18 cellular contexts compared by ENCODE assay signal in genomic region chr14:82776958-82777357, GRCh38.
"Had no signal": no experiment of that assay in that cellular context is flagged by ENCODE, and none has a peak within 500 bp of the region (broad histone marks: within the 10 kb centered on the region; RNA-seq: fewer than 3 reads in every experiment).

No MANE protein-coding gene starts in this region.

- H3K27ac ChIP-seq: SJCRH30 had no signal

- H3K4me3 ChIP-seq: MG63, SJCRH30 had no signal

- H3K4me1 ChIP-seq: SJCRH30 had no signal

- H3K27me3 ChIP-seq: MG63, SJCRH30 had no signal

- DNase-seq: IMR-90, Karpas-422, KG1, MG63, NCI-H1092, NCI-H1105 treated with DMSO at 0.1 percent for 48 hours, NCI-H1417 treated with DMSO at 0.1 percent for 48 hours, NCI-H146, NCI-H1694 treated with DMSO at 0.1 percent for 48 hours, NCI-H1930, NCI-H2081, NCI-H2107, NCI-H2227 treated with DMSO at 0.1 percent for 48 hours, NCI-H524, NCI-H526 treated with DMSO at 0.1 percent for 48 hours, NCI-H774, SHP77 treated with DMSO at 0.1 percent for 48 hours, SJCRH30 had no signal

- H3K9me3 ChIP-seq: MG63, SJCRH30 had no signal

- H3K36me3 ChIP-seq: MG63, SJCRH30 had no signal
